ENCODE assay signal across 26 cellular contexts in genomic region chr10:101960879-101961395, GRCh38.
DNase-seq lines count a peak whose midpoint lies in the region; ATAC-seq and TF ChIP-seq lines count a peak whose summit lies in the region.
"Had no signal": no experiment of that assay in that cellular context is flagged by ENCODE, and none has a peak within 500 bp of the region (broad histone marks: within the 10 kb centered on the region; RNA-seq: fewer than 3 reads in every experiment).

No MANE protein-coding gene starts in this region.

- peak overlapping the region in 5 of 6 donors; percentile 1 to 83 (median 24) for H3K27ac Mint-ChIP-seq in naive B cell
- H3K27ac Mint-ChIP-seq: dendritic cell treated with granulocyte-macrophage colony-stimulating factor and Interleukin-4, amounts not matched to agents 40 ng/mL and 50 ng/mL, for 4 days; memory B cell had no signal

- no peak overlapping the region for H2AK5ac ChIP-seq in IMR-90 (ENCODE audit: low read depth, low read length)

- H3K27me3 ChIP-seq in IMR-90 (ENCODE audit: control insufficient read depth, insufficient read depth, low read length) (no peaks in the 10 kb centered on the region), heart left ventricle (no peaks in the 10 kb centered on the region), tibial artery (no peaks in the 10 kb centered on the region)
- H3K27me3 ChIP-seq: tibial nerve had no signal

- H3K4me3 ChIP-seq in IMR-90 (ENCODE audit: insufficient read depth, low read depth, low read length) (no peak overlapping the region), heart left ventricle (no peak overlapping the region), tibial artery (no peak overlapping the region)
- H3K4me3 ChIP-seq: tibial nerve had no signal

- no peak overlapping the region for H3K56ac ChIP-seq in IMR-90 (ENCODE audit: extremely low read depth, insufficient read depth, low read length)

- no peak overlapping the region for H3K23ac ChIP-seq in IMR-90 (ENCODE audit: low read depth, low read length)

- H4K20me1 ChIP-seq in IMR-90 (ENCODE audit: insufficient read depth, low read length), result peaks cover 3% of the 10 kb centered on the region; the same call in 1 of the 2 replicates

- WGBS in IMR-90 (ENCODE audit: extremely low coverage in 2 of 2, insufficient read length in 1 of 2), 2 experiments, result 81% methylated on average over 2 of the region's 6 CpGs; no CpG with 5 or more reads in 1 of the 2 experiments
- 55 to 66% (median 65%) methylated on average over 6 of the region's 6 CpGs for WGBS in heart left ventricle, 4 donors

- no peak overlapping the region for H4K91ac ChIP-seq in IMR-90 (ENCODE audit: insufficient read depth, low read depth, low read length)

- TF ChIP-seq POLR2A in IMR-90 (IDR thresholded peaks at IDR 0.05; ENCODE audit: low read depth, low read length) (no peak), heart left ventricle (IDR thresholded peaks at IDR 0.05) (no peak)

- H3K9me3 ChIP-seq in IMR-90 (ENCODE audit: control insufficient read depth, insufficient read depth, low read length) (no peaks in the 10 kb centered on the region), heart left ventricle (no peaks in the 10 kb centered on the region), tibial artery (no peaks in the 10 kb centered on the region)
- H3K9me3 ChIP-seq: SK-N-SH, tibial nerve had no signal

- in situ Hi-C loops in IMR-90 (cut with MboI; ENCODE audit: low sequenced_read_pairs), result no loop called here

- peaks cover 3% of the 10 kb centered on the region; the same call in 1 of the 2 replicates for H3K9me1 ChIP-seq in IMR-90 (ENCODE audit: insufficient read depth, low read length)

- no peak for ATAC-seq in IMR-90 (ENCODE audit: low read depth)
- peak in 2 of 4 donors; percentile 23 to 26 for ATAC-seq in heart left ventricle
- ATAC-seq in naive B cell (ENCODE audit: low read depth in 2 of 2), result no peak
- ATAC-seq in GM19351 (IDR thresholded peaks at IDR 0.05; ENCODE audit: unreplicated experiment), result no peak
- ATAC-seq: activated T-cell treated with anti-CD3 and anti-CD28 coated beads, Interleukin-2, amount 50 U/mL, for 4 hours had no signal

- no peak for TF ChIP-seq RAD21 in IMR-90 (IDR thresholded peaks at IDR 0.05; ENCODE audit: low read length)

- H3K4me2 ChIP-seq in IMR-90 (ENCODE audit: low read depth, low read length), result no peak overlapping the region

- POLR2A ChIA-PET in IMR-90 (lab: Charles Lee; ENCODE audit: unreplicated experiment), result no interaction called here

- no peak overlapping the region for H3K27ac ChIP-seq in IMR-90 (ENCODE audit: insufficient read depth, low read length)
- H3K27ac ChIP-seq in heart left ventricle, result peak overlapping the region; percentile 73 to 95 (median 87)
- H3K27ac ChIP-seq in tibial artery, result peak overlapping the region; percentile 60
- H3K27ac ChIP-seq: HL-60, tibial nerve had no signal

- peaks cover 42 to 66% (median 56%) of the 10 kb centered on the region in 3 donors for H3K4me1 Mint-ChIP-seq in naive B cell

- peak overlapping the region; percentile 26; the same call in 1 of the 3 replicates for H2BK15ac ChIP-seq in IMR-90 (ENCODE audit: low read depth, low read length)

- intact Hi-C loops in IMR-90 (cut with micrococcal nuclease) (no loop called here), heart left ventricle (cut with DNase I) (loop anchor here in 3 of 10 donors (2.0 to 10.0 kb wide), 2 partner anchors 22 to 66 kb away; no protein-coding TSS in a partner anchor), tibial artery (cut with DNase I; ENCODE audit: low total_unique reads) (no loop called here)

- H4K5ac ChIP-seq in IMR-90 (ENCODE audit: low read depth, low read length), result no peak overlapping the region

- no peak overlapping the region for H3K18ac ChIP-seq in IMR-90 (ENCODE audit: low read depth, low read length)

- H3K36me3 ChIP-seq in IMR-90 (ENCODE audit: control insufficient read depth, insufficient read depth, low read length), result 0 out of 2 replicates have a peak, but pooled peaks cover 2% of the 10 kb centered on the region
- H3K36me3 ChIP-seq in heart left ventricle, result peaks cover 0 to 35% (median 15%) of the 10 kb centered on the region in 9 donors
- H3K36me3 ChIP-seq in tibial artery, result peaks cover 6 to 17% (median 7%) of the 10 kb centered on the region in 3 donors

- H4K8ac ChIP-seq in IMR-90 (ENCODE audit: low read depth in 2 of 2, low read length in 2 of 2), result no peak overlapping the region

- H3K27me3 Mint-ChIP-seq in naive B cell, result no peaks in the 10 kb centered on the region
- H3K27me3 Mint-ChIP-seq: dendritic cell treated with granulocyte-macrophage colony-stimulating factor and Interleukin-4, amounts not matched to agents 40 ng/mL and 50 ng/mL, for 4 days; memory B cell had no signal

- TF ChIP-seq CTCF in IMR-90 (conservative IDR thresholded peaks at IDR 0.05; ENCODE audit: low read depth, low read length), result no peak
- no peak for TF ChIP-seq CTCF in heart left ventricle (IDR thresholded peaks at IDR 0.05)
- TF ChIP-seq CTCF in tibial artery (IDR thresholded peaks at IDR 0.05), result no peak

- H2BK5ac ChIP-seq in IMR-90 (ENCODE audit: low read depth, low read length, poor library complexity, severe bottlenecking), result no peak overlapping the region

- no peak overlapping the region for H2AFZ ChIP-seq in IMR-90 (replicated peaks; ENCODE audit: low read length, poor library complexity)

- BruUV-seq in IMR-90 (replicated peaks; lab: Mats Ljungman, UMichigan), result no TSS peak

- H3K14ac ChIP-seq in IMR-90 (replicated peaks; ENCODE audit: low read depth, low read length), result no peak overlapping the region

- DNase-seq in IMR-90 (no peak), heart left ventricle (no peak), naive B cell (no peak), tibial artery (no peak), hepatic stellate cell (ENCODE audit: low spot score) (no peak)
- no peak for DNase-seq in activated effector memory CD4-positive, alpha-beta T cell treated with Interleukin-2 at 50 U/mL for 16 hours
- DNase-seq: activated CD4-positive, alpha-beta T cell treated with anti-CD3 and anti-CD28 coated beads for 4 hours; activated naive CD4-positive, alpha-beta T cell treated with Interleukin-2 at 50 U/mL for 16 hours; activated T-cell treated with anti-CD3 and anti-CD28 coated beads, Interleukin-2, amount 50 U/mL, for 4 hours; GOT3; kidney glomerular epithelial cell; NCI-H1048; NCI-H187 treated with DMSO at 0.1 percent for 48 hours; NCI-H226; NCI-H748 treated with DMSO at 0.1 percent for 48 hours; RPMI8226; SK-N-SH; stimulated activated CD4-positive, alpha-beta T cell treated with anti-CD3 and anti-CD28 coated beads, Interleukin-12 subunit alpha, Interleukin-12 subunit beta, amount 100 ng/mL, for 4 hours; stimulated activated CD4-positive, alpha-beta T cell treated with anti-CD3 and anti-CD28 coated beads, Interleukin-4, amount 100 ng/mL, for 24 hours; stimulated activated naive CD4-positive, alpha-beta T cell treated with Interleukin-2 at 50 U/mL for 16 hours; T-helper 2 cell had no signal

- peaks cover 14 to 22% of the 10 kb centered on the region in 2 donors for H3K36me3 Mint-ChIP-seq in naive B cell

- H3K9me3 Mint-ChIP-seq in naive B cell, result no peaks in the 10 kb centered on the region
- H3K9me3 Mint-ChIP-seq: activated T-cell treated with anti-CD3 and anti-CD28 coated beads, Interleukin-2, amount 50 U/mL, for 4 hours; dendritic cell treated with granulocyte-macrophage colony-stimulating factor and Interleukin-4, amounts not matched to agents 40 ng/mL and 50 ng/mL, for 4 days; memory B cell had no signal

- no peak overlapping the region for H3K4ac ChIP-seq in IMR-90 (ENCODE audit: low read depth, low read length)

- H3K79me1 ChIP-seq in IMR-90 (ENCODE audit: low read depth in 1 of 2, low read length in 2 of 2), result peaks cover 9% of the 10 kb centered on the region in 2 experiments; a peak in 2 of 4 replicates

- dilution Hi-C loops in IMR-90 (cut with HindIII; ENCODE audit: low sequenced_read_pairs, unreplicated experiment), result no loop called here

- peak overlapping the region in 1 of 8 donors; percentile 4 for H3K4me3 Mint-ChIP-seq in naive B cell
- H3K4me3 Mint-ChIP-seq: activated T-cell treated with anti-CD3 and anti-CD28 coated beads, Interleukin-2, amount 50 U/mL, for 4 hours; dendritic cell treated with granulocyte-macrophage colony-stimulating factor and Interleukin-4, amounts not matched to agents 40 ng/mL and 50 ng/mL, for 4 days; memory B cell had no signal

- no peak overlapping the region for H2BK20ac ChIP-seq in IMR-90 (ENCODE audit: low read depth, low read length)

- CTCF ChIA-PET in IMR-90 (lab: Yijun Ruan, JAX), result interaction anchor here (0.6 kb wide), 1 partner anchor 1019 kb away, joined by 3 read pairs; no protein-coding TSS in a partner anchor

- no peak overlapping the region for H2BK120ac ChIP-seq in IMR-90 (ENCODE audit: low read depth, low read length)

- no peak overlapping the region for H2AK9ac ChIP-seq in IMR-90 (replicated peaks; ENCODE audit: low read depth, low read length, poor library complexity)

- H3K4me1 ChIP-seq in IMR-90 (ENCODE audit: control insufficient read depth, insufficient read depth, low read length) (peaks cover 3% of the 10 kb centered on the region; the same call in 1 of the 2 replicates), heart left ventricle (peaks cover 0 to 48% (median 11%) of the 10 kb centered on the region in 12 donors), tibial artery (peaks cover 0 to 16% (median 4%) of the 10 kb centered on the region in 4 donors)
- H3K4me1 ChIP-seq: tibial nerve had no signal

- H3K9ac ChIP-seq in IMR-90 (ENCODE audit: low read depth, low read length), result no peak overlapping the region
- H3K9ac ChIP-seq: SK-N-SH had no signal

TF ChIP-seq in IMR-90, 13 proteins besides CTCF, POLR2A, EP300 and RAD21:
- TF ChIP-seq FOS (IDR thresholded peaks at IDR 0.05; ENCODE audit: low read depth, low read length), result no peak
TF ChIP-seq in IMR-90: peak in this region for 0.
